ENCODE assay signal across 2 cellular contexts in genomic region chr16:70378869-70379493, GRCh38.
TF ChIP-seq lines count a peak whose summit lies in the region.

No MANE protein-coding gene starts in this region.

TF ChIP-seq in A549, 52 proteins besides CTCF, POLR2A, EP300 and RAD21:
- no peak for TF ChIP-seq ATOH8 (CRISPR knock-in tag; IDR thresholded peaks at IDR 0.05; ENCODE audit: low read depth)
- 0 out of 3 replicates have a peak, but pooled peaks have one; percentile 30 for TF ChIP-seq BCL3 (IDR thresholded peaks at IDR 0.05)

TF ChIP-seq in H1, 55 proteins besides CTCF, POLR2A, EP300 and RAD21:
- no peak for TF ChIP-seq HDAC6 (IDR thresholded peaks at IDR 0.05; ENCODE audit: low read depth, low read length)
- TF ChIP-seq POLR2AphosphoS5 (IDR thresholded peaks at IDR 0.05; ENCODE audit: low read depth, low read length), result peak; percentile 64; the same call in 1 of the 2 replicates
- TF ChIP-seq EZH2 (IDR thresholded peaks at IDR 0.05; ENCODE audit: low read depth, low read length, severe bottlenecking), result no peak
- no peak for TF ChIP-seq SRF (IDR thresholded peaks at IDR 0.05; ENCODE audit: low read depth, low read length)
TF ChIP-seq in H1: peak in this region for 1.
